30 cellular contexts compared by ENCODE assay signal in the genomic region with DNA sequence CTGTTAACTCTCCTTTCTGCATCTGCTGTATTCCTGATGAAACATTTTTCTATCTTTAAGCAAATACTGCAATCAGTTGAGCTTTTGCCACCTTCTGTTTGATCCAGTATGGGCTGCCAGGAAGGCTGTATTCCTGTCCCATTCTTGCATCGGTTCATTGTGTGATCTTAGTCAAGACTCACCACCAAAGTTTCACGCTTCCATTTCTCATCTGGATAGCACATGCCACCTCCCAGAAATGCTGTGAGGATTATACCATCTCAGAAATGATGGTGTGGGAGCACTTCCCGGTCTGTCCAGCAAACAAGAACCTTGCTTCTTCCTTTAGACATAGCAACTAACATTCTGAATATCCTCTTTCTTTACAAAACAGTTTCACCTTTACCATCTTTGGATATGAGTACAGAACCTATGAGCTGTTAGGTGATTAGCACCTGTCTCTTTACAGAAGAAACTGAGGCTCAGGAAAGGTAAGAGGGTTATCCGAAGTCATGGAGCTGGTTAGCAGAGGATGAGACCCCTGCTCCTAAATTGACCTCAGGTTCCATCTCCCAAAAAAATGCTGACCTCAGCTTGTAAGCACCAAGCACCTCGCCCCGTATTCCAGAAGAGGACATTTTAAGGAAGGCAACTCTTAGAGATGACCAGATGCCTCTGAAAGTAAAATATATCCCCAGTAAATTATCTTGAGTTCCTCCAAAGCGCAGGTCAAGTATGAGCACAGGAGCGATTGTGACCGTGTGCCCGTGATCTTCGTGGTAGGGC. TPM values are rescaled to one million over a fixed set of nuclear protein-coding genes. Genes with fewer than 3 reads are reported as not detected.
A peak's percentile ranks its signal among the peaks of the same experiment; 100 is the strongest.
DNase-seq lines count a peak whose midpoint lies in the region; ATAC-seq, FAIRE-seq and TF ChIP-seq lines count a peak whose summit lies in the region.
"Had no signal": no experiment of that assay in that cellular context is flagged by ENCODE, and none has a peak within 500 bp of the region (broad histone marks: within the 10 kb centered on the region; RNA-seq: fewer than 3 reads in every experiment).

No MANE protein-coding gene starts in this region.

- H3K27ac ChIP-seq in SK-N-SH (ENCODE audit: low read depth in 2 of 2, low read length in 1 of 2), result peak overlapping the region in 1 of 2 experiments; percentile 65; a peak in 2 of 4 replicates
- H3K27ac ChIP-seq in K562 (ENCODE audit: extremely low read depth, low read depth, low read length), result no peak overlapping the region
- H3K27ac ChIP-seq in esophagus squamous epithelium, result peak overlapping the region in 3 of 4 donors; percentile 13 to 57 (median 19)
- peak overlapping the region; percentile 46 for H3K27ac ChIP-seq in subcutaneous abdominal adipose tissue (ENCODE audit: low read depth, low read length)
- H3K27ac ChIP-seq: 22Rv1, ovary had no signal

- BruUV-seq in K562 (replicated peaks; lab: Mats Ljungman, UMichigan), result no TSS peak

- no peaks in the 10 kb centered on the region for H3K9me2 ChIP-seq in SK-N-SH

- DNase-seq in SK-N-SH, result no peak
- DNase-seq in K562 (ENCODE audit: extremely low read depth in 1 of 4, low spot score in 3 of 4), result no peak
- DNase-seq in esophagus squamous epithelium (lab: John Stamatoyannopoulos, UW), result no peak
- no peak for DNase-seq in NCI-H774 (lab: John Stamatoyannopoulos, UW)
- no peak for DNase-seq in GM19239 (ENCODE audit: insufficient read length, low spot score)
- no peak for DNase-seq in SK-N-DZ (ENCODE audit: low spot score)
- DNase-seq: activated CD4-positive, alpha-beta T cell treated with anti-CD3 and anti-CD28 coated beads for 4 hours; activated CD8-positive, alpha-beta memory T cell treated with anti-CD3 and anti-CD28 coated beads for 24 hours; activated effector memory CD4-positive, alpha-beta T cell treated with Interleukin-2 at 50 U/mL for 16 hours; activated naive CD8-positive, alpha-beta T cell treated with anti-CD3 and anti-CD28 coated beads for 36 hours; activated T-cell treated with anti-CD3 and anti-CD28 coated beads for 4 hours; anterior cingulate cortex; endodermal cell; hippocampal formation; NCI-H1092; NCI-H1694; NCI-H82; ovary; right cardiac atrium; SIG-M5; stimulated activated CD4-positive, alpha-beta T cell treated with anti-CD3 and anti-CD28 coated beads, Interleukin-12 subunit alpha, Interleukin-12 subunit beta, amount 100 ng/mL, for 4 hours; stimulated activated CD4-positive, alpha-beta T cell treated with anti-CD3 and anti-CD28 coated beads, Interleukin-2, amount 100 ng/mL, for 48 hours; T-helper 9 cell had no signal

- POLR2A ChIA-PET in SK-N-SH (lab: Yijun Ruan, JAX) (no interaction called here), K562 (lab: Yijun Ruan, JAX) (interaction anchor here (0.9 kb wide), 1 partner anchor 22 kb away, joined by 3 read pairs; no protein-coding TSS in a partner anchor)

- TF ChIP-seq RAD21 in SK-N-SH (IDR thresholded peaks at IDR 0.05; ENCODE audit: low read length) (no peak), K562 (CRISPR knock-in tag; conservative IDR thresholded peaks at IDR 0.05 in 1 of 2, IDR thresholded peaks at IDR 0.05 in 1 of 2) (no peak)

- peaks cover 99% of the 10 kb centered on the region for H3F3A ChIP-seq in SK-N-SH (replicated peaks; ENCODE audit: insufficient read depth)

- intact Hi-C loops in K562 (cut with micrococcal nuclease) (no loop called here), esophagus squamous epithelium (cut with DNase I) (no loop called here)

- H3K9ac ChIP-seq in SK-N-SH (no peak overlapping the region), K562 (ENCODE audit: insufficient read depth in 1 of 2, low read depth in 2 of 2, low read length in 2 of 2) (no peak overlapping the region), subcutaneous abdominal adipose tissue (ENCODE audit: low read length in 5 of 5) (no peak overlapping the region)

- no peaks in the 10 kb centered on the region for H3K9me1 ChIP-seq in K562 (ENCODE audit: control insufficient read depth, insufficient read depth, low read length)

- TF ChIP-seq POLR2A in K562 (conservative IDR thresholded peaks at IDR 0.05) (no peak), esophagus squamous epithelium (IDR thresholded peaks at IDR 0.05) (no peak)

- H3K9me3 ChIP-seq in SK-N-SH (no peaks in the 10 kb centered on the region), K562 (replicated peaks; ENCODE audit: control insufficient read depth, insufficient read depth, low read depth, low read length) (no peaks in the 10 kb centered on the region), esophagus squamous epithelium (no peaks in the 10 kb centered on the region), subcutaneous abdominal adipose tissue (ENCODE audit: control insufficient read depth in 5 of 5, low read length in 5 of 5) (no peaks in the 10 kb centered on the region)
- H3K9me3 ChIP-seq: gastroesophageal sphincter, ovary had no signal

- no peak overlapping the region for H3K4me3 ChIP-seq in SK-N-SH (ENCODE audit: low read depth in 2 of 2, low read length in 1 of 2)
- no peak overlapping the region for H3K4me3 ChIP-seq in K562
- H3K4me3 ChIP-seq in esophagus squamous epithelium, result no peak overlapping the region
- H3K4me3 ChIP-seq in subcutaneous abdominal adipose tissue (ENCODE audit: low read depth in 1 of 5, low read length in 5 of 5), result no peak overlapping the region
- H3K4me3 ChIP-seq: gastroesophageal sphincter, GM23338, ovary had no signal

- TF ChIP-seq EP300 in SK-N-SH (IDR thresholded peaks at IDR 0.05; ENCODE audit: borderline replicate concordance in 1 of 2, low read depth in 1 of 2, low read length in 1 of 2), result no peak
- TF ChIP-seq EP300 in K562 (IDR thresholded peaks at IDR 0.05; ENCODE audit: low read length), result no peak

- FAIRE-seq in K562 (lab: Jason Lieb, UNC) (no peak), GM19239 (lab: Jason Lieb, UNC) (no peak)
- FAIRE-seq: G401.6, RCC 7860 had no signal

- no peak for TF ChIP-seq CTCF in SK-N-SH (IDR thresholded peaks at IDR 0.05)
- TF ChIP-seq CTCF in K562 (IDR thresholded peaks at IDR 0.05 in 2 of 3, conservative IDR thresholded peaks at IDR 0.05 in 1 of 3; ENCODE audit: insufficient read depth in 2 of 3, low read depth in 1 of 3, low read length in 3 of 3), result no peak
- TF ChIP-seq CTCF in esophagus squamous epithelium (IDR thresholded peaks at IDR 0.05), result no peak

- no peaks in the 10 kb centered on the region for H3K27me3 ChIP-seq in SK-N-SH (ENCODE audit: insufficient read depth)
- H3K27me3 ChIP-seq in K562 (ENCODE audit: control insufficient read depth in 2 of 2, insufficient read depth in 2 of 2, low read length in 2 of 2), result peaks cover 0 to 4% of the 10 kb centered on the region in 2 experiments; a peak in 1 of 5 replicates
- H3K27me3 ChIP-seq in esophagus squamous epithelium, result no peaks in the 10 kb centered on the region
- no peaks in the 10 kb centered on the region for H3K27me3 ChIP-seq in subcutaneous abdominal adipose tissue (ENCODE audit: control insufficient read depth in 5 of 5, insufficient read depth in 4 of 5, low read length in 5 of 5)
- H3K27me3 ChIP-seq: gastroesophageal sphincter, ovary had no signal

- H3K4me1 ChIP-seq in SK-N-SH (ENCODE audit: control insufficient read depth in 1 of 2, insufficient read depth in 2 of 2, low read depth in 1 of 2, low read length in 1 of 2) (peaks cover 2 to 23% of the 10 kb centered on the region in 2 experiments; a peak in 3 of 4 replicates), K562 (replicated peaks in 1 of 2; ENCODE audit: control insufficient read depth in 2 of 2, insufficient read depth in 2 of 2, low read length in 2 of 2) (peaks cover 7 to 18% of the 10 kb centered on the region in 2 experiments; a peak in 4 of 5 replicates), esophagus squamous epithelium (no peaks in the 10 kb centered on the region), subcutaneous abdominal adipose tissue (ENCODE audit: control insufficient read depth in 5 of 5, insufficient read depth in 5 of 5, low read length in 5 of 5) (peaks cover 0 to 18% (median 2%) of the 10 kb centered on the region in 5 donors)

- H3K36me3 ChIP-seq in SK-N-SH (replicated peaks in 1 of 2; ENCODE audit: control insufficient read depth in 1 of 2, insufficient read depth in 2 of 2, low read length in 1 of 2) (peaks cover 77 to 83% of the 10 kb centered on the region in 2 experiments), K562 (ENCODE audit: control insufficient read depth, insufficient read depth, low read length) (no peaks in the 10 kb centered on the region), esophagus squamous epithelium (peaks cover 0 to 99% (median 4%) of the 10 kb centered on the region in 3 donors), subcutaneous abdominal adipose tissue (ENCODE audit: control insufficient read depth in 5 of 5, insufficient read depth in 5 of 5, low read length in 5 of 5) (peaks cover 48 to 84% (median 74%) of the 10 kb centered on the region in 5 donors)
- H3K36me3 ChIP-seq: ovary had no signal

- WGBS in SK-N-SH (ENCODE audit: low lambda C conversion rate), result 88% methylated on average over 11 of the region's 11 CpGs
- WGBS in K562 (ENCODE audit: insufficient coverage, low coverage, missing lambda C conversion rate), result 50% methylated on average over 11 of the region's 11 CpGs
- 89 to 94% methylated on average over 11 of the region's 11 CpGs for WGBS in esophagus squamous epithelium, 2 donors

- in situ Hi-C loops in K562 (cut with MboI), result no loop called here

- CTCF ChIA-PET in SK-N-SH (lab: Yijun Ruan, JAX) (interaction anchor here (0.8 to 1.5 kb wide), 3 partner anchors 10 to 44 kb away, joined by 3 to 4 read pairs (median 3); no protein-coding TSS in a partner anchor), K562 (lab: Yijun Ruan, JAX; ENCODE audit: low intra/inter-chr PET ratio) (no interaction called here)

- peaks cover 37% of the 10 kb centered on the region for H3K79me2 ChIP-seq in SK-N-SH (ENCODE audit: insufficient read depth)
- H3K79me2 ChIP-seq in K562 (ENCODE audit: control insufficient read depth, insufficient read depth, low read length), result no peaks in the 10 kb centered on the region

- H4K20me1 ChIP-seq in SK-N-SH (ENCODE audit: insufficient read depth), result no peaks in the 10 kb centered on the region
- no peaks in the 10 kb centered on the region for H4K20me1 ChIP-seq in K562 (replicated peaks; ENCODE audit: control insufficient read depth, insufficient read depth, low read length)

- no peak for ATAC-seq in SK-N-SH treated with all-trans-retinoic acid at 6 μM for 48 hours
- ATAC-seq in K562, result no peak
- ATAC-seq: gastroesophageal sphincter, GM23338 had no signal

- H3K4me2 ChIP-seq in SK-N-SH (no peak overlapping the region), K562 (ENCODE audit: insufficient read depth, low read length) (no peak overlapping the region)
- H3K4me2 ChIP-seq: GM23338 had no signal

- H2AFZ ChIP-seq in SK-N-SH (ENCODE audit: low read depth) (no peak overlapping the region), K562 (ENCODE audit: low read depth, low read length) (no peak overlapping the region)
- H2AFZ ChIP-seq: GM23338 had no signal

RNA-seq across cellular contexts. Expression of a gene that starts 56.8 kb away (rescaled TPM):
- 37.2 and 41.4 TPM in 2 replicates for polyA plus RNA-seq in SK-N-SH (2012; rRNA removed)
- polyA plus RNA-seq in SK-N-SH (2012; cell fraction: cytosol; rRNA removed), result 51.6 and 77.8 TPM in 2 replicates
- 19.8 and 34.0 TPM in 2 replicates for polyA plus RNA-seq in SK-N-SH (2012; cell fraction: nucleus; rRNA removed)
- total RNA-seq in K562 (2011; cell fraction: chromatin; rRNA removed; ENCODE audit: low replicate concordance), result 20.5 and 72.9 TPM in 2 replicates
- total RNA-seq in K562 (2011; cell fraction: nucleolus; rRNA removed), result 7.5 and 10.5 TPM in 2 replicates
- total RNA-seq in K562 (2011; cell fraction: nucleoplasm; rRNA removed), result 30.0 and 48.2 TPM in 2 replicates
- 19.7 and 20.0 TPM in 2 replicates for total RNA-seq in K562 (2014; rRNA removed)
- 28.8 and 42.9 TPM in 2 replicates for total RNA-seq in K562 (2014; rRNA removed; fragmentation: Illumina TruSeq; extraction: Trizol)
- total RNA-seq in K562 (2015; rRNA removed; fragmentation: Illumina TruSeq; extraction: Trizol), result 28.3 and 28.7 TPM in 2 replicates
- total RNA-seq in K562 (2021), result 19.2 and 20.1 TPM in 2 replicates
- polyA plus RNA-seq in K562 (2011; rRNA removed), result 29.7 and 35.5 TPM in 2 replicates
- 5.4 and 14.7 TPM in 2 replicates for polyA plus RNA-seq in K562 (2011; cell fraction: cytosol; rRNA removed)
- polyA plus RNA-seq in K562 (2011; cell fraction: nucleus; rRNA removed), result 11.1 and 17.5 TPM in 2 replicates
- 18.8 and 23.4 TPM in 2 replicates for polyA plus RNA-seq in K562 (2012)
- polyA plus RNA-seq in K562 (2014; fragmentation: Illumina TruSeq; extraction: Trizol), result 20.9 and 23.8 TPM in 2 replicates
- polyA plus RNA-seq in K562 (2014; fragmentation: Nextera tagmentation; extraction: Ambion mirVana), result 10 to 100 TPM in 1 of 2 experiments, 1 to 10 TPM in 1; 9.9 to 10.8 TPM
- polyA plus RNA-seq in K562 (2014; rRNA removed), result 16.6 and 17.3 TPM in 2 replicates
- 40.5 and 45.0 TPM in 2 replicates for polyA minus RNA-seq in K562 (2011; rRNA and poly(A)+ RNA removed)
- polyA minus RNA-seq in K562 (2011; cell fraction: cytosol; rRNA and poly(A)+ RNA removed), result 7.8 and 15.2 TPM in 2 replicates
- polyA minus RNA-seq in K562 (2011; cell fraction: nucleus; rRNA and poly(A)+ RNA removed), result 21.0 and 39.5 TPM in 2 replicates
- total RNA-seq in esophagus squamous epithelium, result 10 to 100 TPM in 3 of 4 donors, 1 to 10 TPM in 1; 9.2 to 34.9 (median 26.4) TPM
- polyA plus RNA-seq in SK-N-DZ (2014; cell fraction: cytosol; rRNA removed), result 15.0 and 21.3 TPM in 2 replicates
- polyA plus RNA-seq in SK-N-DZ (2014; cell fraction: nucleus; rRNA removed), result 13.1 and 19.1 TPM in 2 replicates
